15 cellular contexts compared by ENCODE assay signal in genomic region chr1:58849556-58849955, GRCh38.
DNase-seq lines count a peak whose midpoint lies in the region; ATAC-seq and TF ChIP-seq lines count a peak whose summit lies in the region.
"Had no signal": no experiment of that assay in that cellular context is flagged by ENCODE, and none has a peak within 500 bp of the region (broad histone marks: within the 10 kb centered on the region; RNA-seq: fewer than 3 reads in every experiment).

No MANE protein-coding gene starts in this region.

- in situ Hi-C loops in brain microvascular endothelial cell (cut with HindIII; ENCODE audit: low pct_ligation_motif_present, low sequenced_read_pairs) = no loop called here

- no peak for TF ChIP-seq POLR2A in heart left ventricle (IDR thresholded peaks at IDR 0.05)
- no peak for TF ChIP-seq POLR2A in upper lobe of left lung (IDR thresholded peaks at IDR 0.05)

- H3K27me3 Mint-ChIP-seq in T-cell = no peaks in the 10 kb centered on the region

- TF ChIP-seq EP300 in upper lobe of left lung (IDR thresholded peaks at IDR 0.05) = no peak

- H3K36me3 ChIP-seq in heart left ventricle (no peaks in the 10 kb centered on the region), brain microvascular endothelial cell (replicated peaks) (no peaks in the 10 kb centered on the region), lung (ENCODE audit: control insufficient read depth in 2 of 2, insufficient read depth in 2 of 2, low read length in 2 of 2) (no peaks in the 10 kb centered on the region), upper lobe of left lung (no peaks in the 10 kb centered on the region)
- H3K36me3 ChIP-seq: tibial nerve had no signal

- H3K4me1 ChIP-seq in heart left ventricle = peaks cover 0 to 31% (median 11%) of the 10 kb centered on the region in 12 donors
- H3K4me1 ChIP-seq in lung (ENCODE audit: control insufficient read depth in 2 of 2, insufficient read depth in 2 of 2, low read length in 2 of 2) = peaks cover 5 to 6% of the 10 kb centered on the region in 2 donors
- peaks cover 5 to 24% (median 18%) of the 10 kb centered on the region in 4 donors for H3K4me1 ChIP-seq in upper lobe of left lung

- no peak overlapping the region for H3K27ac Mint-ChIP-seq in T-cell
- H3K27ac Mint-ChIP-seq: activated CD4-positive, alpha-beta memory T cell treated with anti-CD3 and anti-CD28 coated beads for 36 hours; activated T-helper 17 cell treated with anti-CD3 and anti-CD28 coated beads, Interleukin-2, amount 50 U/mL, for 72 hours; effector memory CD8-positive, alpha-beta T cell; nephron progenitor cell had no signal

- H3K27ac ChIP-seq in heart left ventricle = peak overlapping the region in 10 of 12 donors; percentile 1 to 58 (median 42)
- peak overlapping the region; percentile 55 for H3K27ac ChIP-seq in brain microvascular endothelial cell
- peak overlapping the region; percentile 63 to 70 for H3K27ac ChIP-seq in lung (ENCODE audit: low read depth in 1 of 2, low read length in 1 of 2)
- H3K27ac ChIP-seq in upper lobe of left lung = peak overlapping the region in 3 of 4 donors; percentile 24 to 73 (median 31)

- intact Hi-C loops in heart left ventricle (cut with DNase I) = no loop called here
- intact Hi-C loops in Right ventricle myocardium inferior (cut with DNase I) = no loop called here

- DNase-seq in heart left ventricle (no peak), Right ventricle myocardium inferior (ENCODE audit: missing footprints) (no peak), brain microvascular endothelial cell (no peak), lung (ENCODE audit: low spot score) (no peak), upper lobe of left lung (no peak), NCI-H226 (no peak), T-cell (no peak)
- DNase-seq: effector memory CD8-positive, alpha-beta T cell; NCI-H1417; NCI-H510A treated with DMSO at 0.1 percent for 48 hours; nephron progenitor cell had no signal

- H3K4me3 ChIP-seq in heart left ventricle (no peak overlapping the region), brain microvascular endothelial cell (ENCODE audit: low read depth, low read length) (no peak overlapping the region), lung (no peak overlapping the region), upper lobe of left lung (no peak overlapping the region)
- H3K4me3 ChIP-seq: tibial nerve had no signal

- POLR2A ChIA-PET in T-cell (lab: Charles Lee) = no interaction called here

- no peaks in the 10 kb centered on the region for H3K27me3 ChIP-seq in heart left ventricle
- no peaks in the 10 kb centered on the region for H3K27me3 ChIP-seq in brain microvascular endothelial cell (replicated peaks)
- H3K27me3 ChIP-seq in lung (ENCODE audit: control insufficient read depth, insufficient read depth) = no peaks in the 10 kb centered on the region
- H3K27me3 ChIP-seq in upper lobe of left lung = no peaks in the 10 kb centered on the region
- H3K27me3 ChIP-seq: tibial nerve had no signal

- no peak overlapping the region for H3K4me3 Mint-ChIP-seq in T-cell
- H3K4me3 Mint-ChIP-seq: activated CD4-positive, alpha-beta memory T cell treated with anti-CD3 and anti-CD28 coated beads for 36 hours; activated T-helper 17 cell treated with anti-CD3 and anti-CD28 coated beads, Interleukin-2, amount 50 U/mL, for 72 hours; effector memory CD8-positive, alpha-beta T cell; nephron progenitor cell had no signal

- H3K9me3 ChIP-seq in heart left ventricle = no peaks in the 10 kb centered on the region
- H3K9me3 ChIP-seq in lung (ENCODE audit: control insufficient read depth in 2 of 2, insufficient read depth in 1 of 2, low read length in 1 of 2) = no peaks in the 10 kb centered on the region
- no peaks in the 10 kb centered on the region for H3K9me3 ChIP-seq in upper lobe of left lung
- H3K9me3 ChIP-seq: tibial nerve had no signal

- peaks cover 2 to 5% (median 4%) of the 10 kb centered on the region in 3 donors for H3K4me1 Mint-ChIP-seq in T-cell
- H3K4me1 Mint-ChIP-seq: activated T-helper 17 cell treated with anti-CD3 and anti-CD28 coated beads, Interleukin-2, amount 50 U/mL, for 72 hours had no signal

- no peaks in the 10 kb centered on the region for H3K9me3 Mint-ChIP-seq in T-cell
- H3K9me3 Mint-ChIP-seq: activated CD4-positive, alpha-beta memory T cell treated with anti-CD3 and anti-CD28 coated beads for 36 hours; activated T-helper 17 cell treated with anti-CD3 and anti-CD28 coated beads, Interleukin-2, amount 50 U/mL, for 72 hours; effector memory CD8-positive, alpha-beta T cell; nephron progenitor cell had no signal

- 83 to 95% (median 90%) methylated on average over 2 of the region's 2 CpGs for WGBS in heart left ventricle, 4 donors
- WGBS in lung, 2 donors = 76 to 90% methylated on average over 2 of the region's 2 CpGs
- WGBS in upper lobe of left lung, 2 donors = 82 to 93% methylated on average over 2 of the region's 2 CpGs

- peaks cover 3% of the 10 kb centered on the region for H3K36me3 Mint-ChIP-seq in T-cell
- H3K36me3 Mint-ChIP-seq: activated CD4-positive, alpha-beta memory T cell treated with anti-CD3 and anti-CD28 coated beads for 36 hours had no signal

- no peak for TF ChIP-seq CTCF in heart left ventricle (IDR thresholded peaks at IDR 0.05)
- TF ChIP-seq CTCF in brain microvascular endothelial cell (IDR thresholded peaks at IDR 0.05; ENCODE audit: low read depth, low read length, missing control alignments) = no peak
- TF ChIP-seq CTCF in lung (IDR thresholded peaks at IDR 0.05; ENCODE audit: control extremely low read depth, extremely low read depth) = no peak
- no peak for TF ChIP-seq CTCF in upper lobe of left lung (IDR thresholded peaks at IDR 0.05)

- CTCF ChIA-PET in T-cell (lab: Charles Lee) = interaction anchor here in 1 of 2 donors (0.5 kb wide), 1 partner anchor 198 kb away, joined by 4 read pairs; no protein-coding TSS in a partner anchor

- no peak for ATAC-seq in heart left ventricle
- no peak for ATAC-seq in Right ventricle myocardium inferior
- no peak for ATAC-seq in lung (ENCODE audit: insufficient read depth, low FRiP score)
- ATAC-seq in upper lobe of left lung (ENCODE audit: low FRiP score in 2 of 2) = no peak
- ATAC-seq in GM18861 (IDR thresholded peaks at IDR 0.05; ENCODE audit: unreplicated experiment) = no peak
- ATAC-seq in T-cell (replicated peaks in 1 of 4) = no peak
- ATAC-seq: effector memory CD8-positive, alpha-beta T cell had no signal
